Comparison of ENCODE assay signal across 15 cellular contexts in genomic region chr2:27738349-27739057, GRCh38. TPM values are rescaled to one million over a fixed set of nuclear protein-coding genes. Genes with fewer than 3 reads are reported as not detected.
DNase-seq lines count a peak whose midpoint lies in the region; ATAC-seq, FAIRE-seq and TF ChIP-seq lines count a peak whose summit lies in the region.
"Had no signal": no experiment of that assay in that cellular context is flagged by ENCODE, and none has a peak within 500 bp of the region (broad histone marks: within the 10 kb centered on the region; RNA-seq: fewer than 3 reads in every experiment).

No MANE protein-coding gene starts in this region.

- H3K9me3 ChIP-seq in kidney (ENCODE audit: control insufficient read depth in 1 of 2, low read length in 2 of 2): no peaks in the 10 kb centered on the region
- no peaks in the 10 kb centered on the region for H3K9me3 ChIP-seq in skeletal muscle tissue (ENCODE audit: control insufficient read depth in 3 of 3, low read length in 3 of 3)

- no peaks in the 10 kb centered on the region for H3K36me3 Mint-ChIP-seq in Calu3 (ENCODE audit: insufficient read depth, unreplicated experiment)
- H3K36me3 Mint-ChIP-seq in WTC11: peaks cover 2% of the 10 kb centered on the region

- no peaks in the 10 kb centered on the region for H3K36me3 ChIP-seq in kidney (ENCODE audit: control insufficient read depth in 1 of 2, insufficient read depth in 2 of 2, low read length in 2 of 2)
- no peaks in the 10 kb centered on the region for H3K36me3 ChIP-seq in skeletal muscle tissue (ENCODE audit: control insufficient read depth in 3 of 3, insufficient read depth in 3 of 3, low read length in 3 of 3)

- no peak for ATAC-seq in WTC11
- ATAC-seq in HG03139 (IDR thresholded peaks at IDR 0.05; ENCODE audit: unreplicated experiment): no peak
- ATAC-seq in HG03095 (IDR thresholded peaks at IDR 0.05; ENCODE audit: unreplicated experiment): no peak
- ATAC-seq in HG03442 (IDR thresholded peaks at IDR 0.05; ENCODE audit: unreplicated experiment): no peak
- ATAC-seq: activated CD8-positive, alpha-beta memory T cell treated with anti-CD3 and anti-CD28 coated beads, Interleukin-2, amount 10 ng/mL, durations not matched to agents 7 days and 5 days; sciatic nerve had no signal

- intact Hi-C loops in Calu3 (cut with micrococcal nuclease; ENCODE audit: unreplicated experiment): no loop called here
- intact Hi-C loops in kidney (cut with DNase I): no loop called here

- DNase-seq in Calu3 (no peak), WTC11 (ENCODE audit: low spot score) (no peak), kidney (no peak), HT-29 (ENCODE audit: low spot score) (no peak)
- DNase-seq: activated CD8-positive, alpha-beta memory T cell treated with anti-CD3 and anti-CD28 coated beads, Interleukin-2, amount 10 ng/mL, durations not matched to agents 7 days and 5 days; activated effector memory CD4-positive, alpha-beta T cell treated with anti-CD3 and anti-CD28 coated beads, Interleukin-2, amount 50 U/mL, for 16 hours; NCI-H1930; stimulated activated CD4-positive, alpha-beta T cell treated with anti-CD3 and anti-CD28 coated beads, Interleukin-4, amount 100 ng/mL, for 1 hour; T-helper 2 cell had no signal

- H3K27ac Mint-ChIP-seq in Calu3 (ENCODE audit: unreplicated experiment) (peak overlapping the region; percentile 53), WTC11 (no peak overlapping the region)
- H3K27ac Mint-ChIP-seq: activated CD8-positive, alpha-beta memory T cell treated with anti-CD3 and anti-CD28 coated beads, Interleukin-2, amount 10 ng/mL, durations not matched to agents 7 days and 5 days had no signal

- H3K9ac ChIP-seq in kidney (ENCODE audit: low read length in 2 of 2) (no peak overlapping the region), skeletal muscle tissue (ENCODE audit: low read depth in 1 of 3, low read length in 3 of 3) (no peak overlapping the region)

- peak overlapping the region; percentile 16 to 65 for H3K27ac ChIP-seq in kidney (ENCODE audit: low read depth in 2 of 2, low read length in 2 of 2)
- peak overlapping the region; percentile 60 for H3K27ac ChIP-seq in skeletal muscle tissue (ENCODE audit: low read depth, low read length)

- H3K27me3 Mint-ChIP-seq in Calu3 (ENCODE audit: unreplicated experiment): no peaks in the 10 kb centered on the region
- H3K27me3 Mint-ChIP-seq in WTC11 (ENCODE audit: low read depth): peaks cover 14% of the 10 kb centered on the region
- H3K27me3 Mint-ChIP-seq: activated CD8-positive, alpha-beta memory T cell treated with anti-CD3 and anti-CD28 coated beads, Interleukin-2, amount 10 ng/mL, durations not matched to agents 7 days and 5 days had no signal

- no peak for FAIRE-seq in kidney (lab: Jason Lieb, UNC)
- FAIRE-seq: islet of Langerhans had no signal

- BruUV-seq in Calu3 (replicated peaks; lab: Mats Ljungman, UMichigan): no TSS peak

- H3K4me1 Mint-ChIP-seq in Calu3 (ENCODE audit: low read depth, unreplicated experiment) (peaks cover 32% of the 10 kb centered on the region), WTC11 (peaks cover 19% of the 10 kb centered on the region)

- peaks cover 17 to 23% of the 10 kb centered on the region in 2 donors for H3K4me1 ChIP-seq in kidney (ENCODE audit: control insufficient read depth in 1 of 2, insufficient read depth in 1 of 2, low read depth in 1 of 2, low read length in 2 of 2)
- peaks cover 16 to 22% (median 21%) of the 10 kb centered on the region in 3 donors for H3K4me1 ChIP-seq in skeletal muscle tissue (ENCODE audit: control insufficient read depth in 3 of 3, insufficient read depth in 3 of 3, low read length in 3 of 3)

- H3K9me3 Mint-ChIP-seq in Calu3 (ENCODE audit: low read depth, unreplicated experiment): no peaks in the 10 kb centered on the region
- peaks cover 15% of the 10 kb centered on the region for H3K9me3 Mint-ChIP-seq in WTC11

- H3K4me3 Mint-ChIP-seq in Calu3 (ENCODE audit: low read depth, unreplicated experiment) (no peak overlapping the region), WTC11 (no peak overlapping the region)
- H3K4me3 Mint-ChIP-seq: activated CD8-positive, alpha-beta memory T cell treated with anti-CD3 and anti-CD28 coated beads, Interleukin-2, amount 10 ng/mL, durations not matched to agents 7 days and 5 days had no signal

- CTCF ChIA-PET in Calu3 (lab: Charles Lee) (interaction anchor here (1.0 kb wide), 1 partner anchor 14 kb away, joined by 4 read pairs; no protein-coding TSS in a partner anchor), WTC11 (lab: Charles Lee) (interaction anchor here (0.8 kb wide), 2 partner anchors 15 to 16 kb away, joined by 3 to 5 read pairs; no protein-coding TSS in a partner anchor)

- H3K4me3 ChIP-seq in kidney (ENCODE audit: low read length in 2 of 2) (no peak overlapping the region), skeletal muscle tissue (ENCODE audit: low read length in 3 of 3) (no peak overlapping the region)

- no peaks in the 10 kb centered on the region for H3K27me3 ChIP-seq in skeletal muscle tissue (ENCODE audit: control insufficient read depth in 3 of 3, insufficient read depth in 3 of 3, low read length in 3 of 3)

- POLR2A ChIA-PET in WTC11 (lab: Charles Lee): no interaction called here

- no peak for TF ChIP-seq CTCF in Calu3 (IDR thresholded peaks at IDR 0.05; ENCODE audit: unreplicated experiment)
- no peak for TF ChIP-seq CTCF in WTC11 (IDR thresholded peaks at IDR 0.05)
- TF ChIP-seq CTCF in kidney (IDR thresholded peaks at IDR 0.05; ENCODE audit: borderline replicate concordance, extremely low read depth, insufficient read depth): no peak

TF ChIP-seq in WTC11, 78 proteins besides CTCF, POLR2A, EP300 and RAD21:
- TF ChIP-seq NR3C1 (CRISPR knock-in tag; conservative IDR thresholded peaks at IDR 0.05; ENCODE audit: low read depth) (no peak), GABPB1 (CRISPR knock-in tag; IDR thresholded peaks at IDR 0.05) (peak; percentile 32; the same call in 1 of the 2 replicates)

RNA-seq across cellular contexts. Expression of gene MRPL33, which starts 33.0 kb away (rescaled TPM):
- 75.8 and 82.9 TPM in 2 replicates for total RNA-seq in Calu3 (2022)
- total RNA-seq in WTC11 (2021): 52.5 to 60.6 TPM (median 58.3 TPM) in 3 replicates
- total RNA-seq in kidney: 107 TPM
- polyA plus RNA-seq in kidney (ENCODE audit: insufficient read depth, low read depth, low replicate concordance): 312 TPM
- 121 TPM for total RNA-seq in skeletal muscle tissue
- total RNA-seq in HT-29 (2014; rRNA removed; shearing (Covaris generic)): 64.9 and 72.1 TPM in 2 replicates
